39 cellular contexts compared by ENCODE assay signal in the genomic region with DNA sequence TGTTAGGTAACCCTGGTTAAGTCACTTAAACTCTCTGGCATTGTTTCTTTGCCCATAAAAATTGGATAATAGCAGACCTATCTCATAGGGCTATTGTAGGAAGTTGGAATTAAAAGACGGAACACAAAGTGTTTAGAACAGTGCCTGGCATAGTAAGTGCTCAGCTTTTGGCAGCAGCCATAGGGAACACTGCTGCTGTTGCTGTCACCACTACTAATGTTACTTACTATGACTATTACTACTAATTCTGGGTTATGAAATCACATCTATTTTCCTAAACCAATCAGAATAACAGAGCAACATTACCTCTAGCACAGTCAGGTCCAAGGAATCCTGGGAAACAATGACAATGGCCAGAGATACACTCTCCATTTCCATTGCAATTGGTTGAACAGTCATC.
"Had no signal": no experiment of that assay in that cellular context is flagged by ENCODE, and none has a peak within 500 bp of the region (broad histone marks: within the 10 kb centered on the region; RNA-seq: fewer than 3 reads in every experiment).

No MANE protein-coding gene starts in this region.

- ATAC-seq: activated naive CD4-positive, alpha-beta T cell treated with anti-CD3 and anti-CD28 coated beads, Interleukin-2, amount 50 U/mL, for 72 hours; activated naive CD8-positive, alpha-beta T cell treated with anti-CD3 and anti-CD28 coated beads, Interleukin-2, amount 50 U/mL, for 24 hours; activated T-cell treated with anti-CD3 and anti-CD28 coated beads, Interleukin-2, amount 50 U/mL, for 4 hours; activated T-cell treated with anti-CD3 and anti-CD28 coated beads, Interleukin-2, amount 50 U/mL, for 72 hours; activated T-helper 17 cell treated with anti-CD3 and anti-CD28 coated beads, Interleukin-2, amount 50 U/mL, for 72 hours; body of pancreas had no signal

- DNase-seq: activated effector memory CD4-positive, alpha-beta T cell treated with anti-CD3 and anti-CD28 coated beads, Interleukin-2, amount 50 U/mL, for 16 hours; activated effector memory CD4-positive, alpha-beta T cell treated with Interleukin-2 at 50 U/mL for 16 hours; activated gamma-delta T cell; activated gamma-delta T cell treated with Interleukin-2 at 50 U/mL for 16 hours; activated naive CD4-positive, alpha-beta T cell; activated naive CD4-positive, alpha-beta T cell treated with anti-CD3 and anti-CD28 coated beads for 36 hours; activated naive CD4-positive, alpha-beta T cell treated with anti-CD3 and anti-CD28 coated beads, Interleukin-2, amount 10 ng/mL, durations not matched to agents 7 days and 5 days; activated naive CD4-positive, alpha-beta T cell treated with anti-CD3 and anti-CD28 coated beads, Interleukin-2, amount 50 U/mL, for 16 hours; activated naive CD4-positive, alpha-beta T cell treated with Interleukin-2 at 50 U/mL for 16 hours; activated naive CD8-positive, alpha-beta T cell treated with anti-CD3 and anti-CD28 coated beads for 36 hours; activated naive CD8-positive, alpha-beta T cell treated with anti-CD3 and anti-CD28 coated beads, Interleukin-2, amount 10 ng/mL, durations not matched to agents 7 days and 5 days; activated naive CD8-positive, alpha-beta T cell treated with anti-CD3 and anti-CD28 coated beads, Interleukin-2, amount 50 U/mL, for 24 hours; activated T-cell treated with anti-CD3 and anti-CD28 coated beads, Interleukin-2, amount 50 U/mL, for 1 hour; activated T-cell treated with anti-CD3 and anti-CD28 coated beads, Interleukin-2, amount 50 U/mL, for 24 hours; activated T-cell treated with anti-CD3 and anti-CD28 coated beads, Interleukin-2, amount 50 U/mL, for 4 hours; activated T-cell treated with anti-CD3 and anti-CD28 coated beads, Interleukin-2, amount 50 U/mL, for 48 hours; activated T-cell treated with anti-CD3 and anti-CD28 coated beads, Interleukin-2, amount 50 U/mL, for 72 hours; adrenal gland; amniotic stem cell; amygdala; anterior cingulate cortex; aorta; body of pancreas; brain microvascular endothelial cell; caudate nucleus; central memory CD4-positive, alpha-beta T cell; cerebellar nuclear complex had no signal

- H3K36me3 ChIP-seq: adrenal gland, ascending aorta, brain microvascular endothelial cell, breast epithelium, cardiac muscle cell had no signal

- H3K4me1 ChIP-seq: adrenal gland, ascending aorta, body of pancreas, breast epithelium had no signal

- H3K27ac Mint-ChIP-seq: activated naive CD4-positive, alpha-beta T cell treated with anti-CD3 and anti-CD28 coated beads for 36 hours; activated naive CD4-positive, alpha-beta T cell treated with anti-CD3 and anti-CD28 coated beads, Interleukin-2, amount 10 ng/mL, durations not matched to agents 7 days and 5 days; activated naive CD4-positive, alpha-beta T cell treated with anti-CD3 and anti-CD28 coated beads, Interleukin-2, amount 50 U/mL, for 24 hours; activated naive CD4-positive, alpha-beta T cell treated with anti-CD3 and anti-CD28 coated beads, Interleukin-2, amount 50 U/mL, for 72 hours; activated naive CD8-positive, alpha-beta T cell; activated naive CD8-positive, alpha-beta T cell treated with anti-CD3 and anti-CD28 coated beads for 36 hours; activated naive CD8-positive, alpha-beta T cell treated with anti-CD3 and anti-CD28 coated beads, Interleukin-2, amount 10 ng/mL, durations not matched to agents 7 days and 5 days; activated naive CD8-positive, alpha-beta T cell treated with anti-CD3 and anti-CD28 coated beads, Interleukin-2, amount 50 U/mL, for 24 hours; activated T-cell treated with anti-CD3 and anti-CD28 coated beads, Interleukin-2, amount 50 U/mL, for 24 hours; activated T-cell treated with anti-CD3 and anti-CD28 coated beads, Interleukin-2, amount 50 U/mL, for 72 hours; activated T-helper 1 cell treated with anti-CD3 and anti-CD28 coated beads, Interleukin-12 subunit alpha, Interleukin-12 subunit beta, Interleukin-2, Interleukin-4 antibody, amounts not matched to agents 30 ng/mL and 10 ng/mL and 1 ng/mL, durations not matched to agents 14 hours and 24 hours and 36 hours; activated T-helper 17 cell treated with anti-CD3 and anti-CD28 coated beads, Interleukin-2, amount 50 U/mL, for 72 hours; activated T-helper 2 cell treated with anti-CD3 and anti-CD28 coated beads, Interferon-gamma antibody, Interleukin-2, Interleukin-4, amounts not matched to agents 10 μg/mL and 5 μg/mL and 100 μg/mL, durations not matched to agents 14 hours and 24 hours and 36 hours; brain had no signal

- H3K27me3 Mint-ChIP-seq: activated naive CD4-positive, alpha-beta T cell treated with anti-CD3 and anti-CD28 coated beads, Interleukin-2, amount 10 ng/mL, durations not matched to agents 7 days and 5 days; activated naive CD4-positive, alpha-beta T cell treated with anti-CD3 and anti-CD28 coated beads, Interleukin-2, amount 50 U/mL, for 24 hours; activated naive CD8-positive, alpha-beta T cell; activated naive CD8-positive, alpha-beta T cell treated with anti-CD3 and anti-CD28 coated beads for 36 hours; activated naive CD8-positive, alpha-beta T cell treated with anti-CD3 and anti-CD28 coated beads, Interleukin-2, amount 10 ng/mL, durations not matched to agents 7 days and 5 days; activated naive CD8-positive, alpha-beta T cell treated with anti-CD3 and anti-CD28 coated beads, Interleukin-2, amount 50 U/mL, for 24 hours; activated T-helper 17 cell treated with anti-CD3 and anti-CD28 coated beads, Interleukin-2, amount 50 U/mL, for 72 hours; central memory CD8-positive, alpha-beta T cell had no signal

- H3K4me1 Mint-ChIP-seq: activated naive CD4-positive, alpha-beta T cell treated with anti-CD3 and anti-CD28 coated beads, Interleukin-2, amount 50 U/mL, for 24 hours; activated naive CD8-positive, alpha-beta T cell treated with anti-CD3 and anti-CD28 coated beads, Interleukin-2, amount 10 ng/mL, durations not matched to agents 7 days and 5 days; activated naive CD8-positive, alpha-beta T cell treated with anti-CD3 and anti-CD28 coated beads, Interleukin-2, amount 50 U/mL, for 24 hours; activated T-helper 17 cell treated with anti-CD3 and anti-CD28 coated beads, Interleukin-2, amount 50 U/mL, for 72 hours had no signal

- H3K27me3 ChIP-seq: adrenal gland, ascending aorta, body of pancreas, brain microvascular endothelial cell, cardiac muscle cell had no signal

- H3K4me3 ChIP-seq: adrenal gland, ascending aorta, body of pancreas, breast epithelium, cardiac muscle cell had no signal

- FAIRE-seq: bronchial epithelial cell had no signal

- H3K9me3 Mint-ChIP-seq: activated naive CD4-positive, alpha-beta T cell treated with anti-CD3 and anti-CD28 coated beads for 36 hours; activated naive CD4-positive, alpha-beta T cell treated with anti-CD3 and anti-CD28 coated beads, Interleukin-2, amount 10 ng/mL, durations not matched to agents 7 days and 5 days; activated naive CD4-positive, alpha-beta T cell treated with anti-CD3 and anti-CD28 coated beads, Interleukin-2, amount 50 U/mL, for 24 hours; activated naive CD4-positive, alpha-beta T cell treated with anti-CD3 and anti-CD28 coated beads, Interleukin-2, amount 50 U/mL, for 72 hours; activated naive CD8-positive, alpha-beta T cell treated with anti-CD3 and anti-CD28 coated beads for 36 hours; activated naive CD8-positive, alpha-beta T cell treated with anti-CD3 and anti-CD28 coated beads, Interleukin-2, amount 10 ng/mL, durations not matched to agents 7 days and 5 days; activated naive CD8-positive, alpha-beta T cell treated with anti-CD3 and anti-CD28 coated beads, Interleukin-2, amount 50 U/mL, for 24 hours; activated T-cell treated with anti-CD3 and anti-CD28 coated beads, Interleukin-2, amount 50 U/mL, for 24 hours; activated T-cell treated with anti-CD3 and anti-CD28 coated beads, Interleukin-2, amount 50 U/mL, for 4 hours; activated T-cell treated with anti-CD3 and anti-CD28 coated beads, Interleukin-2, amount 50 U/mL, for 72 hours; activated T-helper 1 cell treated with anti-CD3 and anti-CD28 coated beads, Interleukin-12 subunit alpha, Interleukin-12 subunit beta, Interleukin-2, Interleukin-4 antibody, amounts not matched to agents 30 ng/mL and 10 ng/mL and 1 ng/mL, durations not matched to agents 14 hours and 24 hours and 36 hours; activated T-helper 17 cell treated with anti-CD3 and anti-CD28 coated beads, Interleukin-2, amount 50 U/mL, for 72 hours; activated T-helper 2 cell treated with anti-CD3 and anti-CD28 coated beads, Interferon-gamma antibody, Interleukin-2, Interleukin-4, amounts not matched to agents 10 μg/mL and 5 μg/mL and 100 μg/mL, durations not matched to agents 14 hours and 24 hours and 36 hours; brain; central memory CD8-positive, alpha-beta T cell had no signal

- H3K9me3 ChIP-seq: adrenal gland, ascending aorta, body of pancreas, breast epithelium had no signal

- H3K4me3 Mint-ChIP-seq: activated naive CD4-positive, alpha-beta T cell treated with anti-CD3 and anti-CD28 coated beads for 36 hours; activated naive CD4-positive, alpha-beta T cell treated with anti-CD3 and anti-CD28 coated beads, Interleukin-2, amount 10 ng/mL, durations not matched to agents 7 days and 5 days; activated naive CD4-positive, alpha-beta T cell treated with anti-CD3 and anti-CD28 coated beads, Interleukin-2, amount 50 U/mL, for 24 hours; activated naive CD8-positive, alpha-beta T cell; activated naive CD8-positive, alpha-beta T cell treated with anti-CD3 and anti-CD28 coated beads for 36 hours; activated naive CD8-positive, alpha-beta T cell treated with anti-CD3 and anti-CD28 coated beads, Interleukin-2, amount 10 ng/mL, durations not matched to agents 7 days and 5 days; activated naive CD8-positive, alpha-beta T cell treated with anti-CD3 and anti-CD28 coated beads, Interleukin-2, amount 50 U/mL, for 24 hours; activated T-cell treated with anti-CD3 and anti-CD28 coated beads, Interleukin-2, amount 50 U/mL, for 24 hours; activated T-cell treated with anti-CD3 and anti-CD28 coated beads, Interleukin-2, amount 50 U/mL, for 4 hours; activated T-cell treated with anti-CD3 and anti-CD28 coated beads, Interleukin-2, amount 50 U/mL, for 72 hours; activated T-helper 1 cell treated with anti-CD3 and anti-CD28 coated beads, Interleukin-12 subunit alpha, Interleukin-12 subunit beta, Interleukin-2, Interleukin-4 antibody, amounts not matched to agents 30 ng/mL and 10 ng/mL and 1 ng/mL, durations not matched to agents 14 hours and 24 hours and 36 hours; activated T-helper 17 cell treated with anti-CD3 and anti-CD28 coated beads, Interleukin-2, amount 50 U/mL, for 72 hours; brain; central memory CD8-positive, alpha-beta T cell had no signal

- H3K36me3 Mint-ChIP-seq: activated naive CD4-positive, alpha-beta T cell treated with anti-CD3 and anti-CD28 coated beads, Interleukin-2, amount 10 ng/mL, durations not matched to agents 7 days and 5 days; activated naive CD4-positive, alpha-beta T cell treated with anti-CD3 and anti-CD28 coated beads, Interleukin-2, amount 50 U/mL, for 24 hours; activated naive CD8-positive, alpha-beta T cell; activated naive CD8-positive, alpha-beta T cell treated with anti-CD3 and anti-CD28 coated beads for 36 hours; activated naive CD8-positive, alpha-beta T cell treated with anti-CD3 and anti-CD28 coated beads, Interleukin-2, amount 10 ng/mL, durations not matched to agents 7 days and 5 days; brain had no signal

- H3K27ac ChIP-seq: adrenal gland, ascending aorta, body of pancreas, brain microvascular endothelial cell, breast epithelium, cardiac muscle cell had no signal
